11 cellular contexts compared by ENCODE assay signal in genomic region chr5:56094579-56095361, GRCh38.
DNase-seq lines count a peak whose midpoint lies in the region; ATAC-seq and TF ChIP-seq lines count a peak whose summit lies in the region.
"Had no signal": no experiment of that assay in that cellular context is flagged by ENCODE, and none has a peak within 500 bp of the region (broad histone marks: within the 10 kb centered on the region; RNA-seq: fewer than 3 reads in every experiment).

No MANE protein-coding gene starts in this region.

- peak; percentile 84 for DNase-seq in NCI-H187 treated with DMSO at 0.1 percent for 48 hours (lab: John Stamatoyannopoulos, UW)
- no peak for DNase-seq in activated naive CD8-positive, alpha-beta T cell treated with anti-CD3 and anti-CD28 coated beads, Interleukin-2, amount 10 ng/mL, durations not matched to agents 7 days and 5 days
- peak; percentile 65 for DNase-seq in stimulated activated naive CD8-positive, alpha-beta T cell treated with anti-CD3 and anti-CD28 coated beads, Interleukin-15, Interleukin-2, amounts not matched to agents 100 U/mL and 50 U/mL, for 24 hours
- no peak for DNase-seq in nucleus accumbens (lab: John Stamatoyannopoulos, UW)
- no peak for DNase-seq in head of caudate nucleus
- DNase-seq in dorsolateral prefrontal cortex, result no peak
- DNase-seq: endodermal cell, left ventricle myocardium inferior, spleen had no signal

- no peak overlapping the region for H3K27ac Mint-ChIP-seq in activated naive CD8-positive, alpha-beta T cell treated with anti-CD3 and anti-CD28 coated beads, Interleukin-2, amount 10 ng/mL, durations not matched to agents 7 days and 5 days
- H3K27ac Mint-ChIP-seq: endodermal cell had no signal

- POLR2A ChIA-PET in activated naive CD8-positive, alpha-beta T cell treated with anti-CD3 and anti-CD28 coated beads, Interleukin-2, amount 10 ng/mL, durations not matched to agents 7 days and 5 days (lab: Charles Lee), result interaction anchor here (0.6 to 1.4 kb wide), 3 partner anchors 18 to 105 kb away, joined by 3 to 4 read pairs (median 3); partner anchors contain the start of gene IL6ST

- TF ChIP-seq CTCF in dorsolateral prefrontal cortex (IDR thresholded peaks at IDR 0.05 in 54 of 56, conservative IDR thresholded peaks at IDR 0.05 in 2 of 56; ENCODE audit: low read depth in 1 of 56, partially characterized antibody in 56 of 56), result no peak

- peaks cover 3% of the 10 kb centered on the region for H3K36me3 Mint-ChIP-seq in activated naive CD8-positive, alpha-beta T cell treated with anti-CD3 and anti-CD28 coated beads, Interleukin-2, amount 10 ng/mL, durations not matched to agents 7 days and 5 days

- no peak overlapping the region for H3K4me3 ChIP-seq in dorsolateral prefrontal cortex
- H3K4me3 ChIP-seq: left ventricle myocardium inferior, spleen had no signal

- peak; percentile 13 for ATAC-seq in GM21529 (IDR thresholded peaks at IDR 0.05; ENCODE audit: unreplicated experiment)
- ATAC-seq in activated naive CD8-positive, alpha-beta T cell treated with anti-CD3 and anti-CD28 coated beads, Interleukin-2, amount 10 ng/mL, durations not matched to agents 7 days and 5 days (ENCODE audit: low read depth), result peak; percentile 46
- ATAC-seq in stimulated activated naive CD8-positive, alpha-beta T cell treated with anti-CD3 and anti-CD28 coated beads, Interleukin-15, Interleukin-2, amounts not matched to agents 100 U/mL and 50 U/mL, for 24 hours, result peak; percentile 98

- no peaks in the 10 kb centered on the region for H3K27me3 Mint-ChIP-seq in activated naive CD8-positive, alpha-beta T cell treated with anti-CD3 and anti-CD28 coated beads, Interleukin-2, amount 10 ng/mL, durations not matched to agents 7 days and 5 days

- no peaks in the 10 kb centered on the region for H3K27me3 ChIP-seq in dorsolateral prefrontal cortex
- H3K27me3 ChIP-seq: spleen had no signal

- H3K4me1 Mint-ChIP-seq in activated naive CD8-positive, alpha-beta T cell treated with anti-CD3 and anti-CD28 coated beads, Interleukin-2, amount 10 ng/mL, durations not matched to agents 7 days and 5 days, result peaks cover 36% of the 10 kb centered on the region
- H3K4me1 Mint-ChIP-seq: endodermal cell had no signal

- intact Hi-C loops in head of caudate nucleus (cut with DNase I) (no loop called here), dorsolateral prefrontal cortex (cut with DNase I) (no loop called here)

- H3K9me3 Mint-ChIP-seq in activated naive CD8-positive, alpha-beta T cell treated with anti-CD3 and anti-CD28 coated beads, Interleukin-2, amount 10 ng/mL, durations not matched to agents 7 days and 5 days, result no peaks in the 10 kb centered on the region
- H3K9me3 Mint-ChIP-seq: endodermal cell had no signal

- peak overlapping the region in 1 of 59 donors; percentile 23 for H3K27ac ChIP-seq in dorsolateral prefrontal cortex
- H3K27ac ChIP-seq: left ventricle myocardium inferior, VCaP had no signal

- H3K4me3 Mint-ChIP-seq in activated naive CD8-positive, alpha-beta T cell treated with anti-CD3 and anti-CD28 coated beads, Interleukin-2, amount 10 ng/mL, durations not matched to agents 7 days and 5 days, result no peak overlapping the region
- H3K4me3 Mint-ChIP-seq: endodermal cell had no signal

Comparison
In these comparisons a context has a peak if more than half of its experiments do, and no peak if none do; other contexts are left out.
1. ATAC-seq: peak in every context shown above with its lines; median percentile 98 in stimulated activated naive CD8-positive, alpha-beta T cell treated with anti-CD3 and anti-CD28 coated beads, Interleukin-15, Interleukin-2, amounts not matched to agents 100 U/mL and 50 U/mL, for 24 hours; 46 in activated naive CD8-positive, alpha-beta T cell treated with anti-CD3 and anti-CD28 coated beads, Interleukin-2, amount 10 ng/mL, durations not matched to agents 7 days and 5 days; 13 in GM21529.
2. DNase-seq: peak in NCI-H187 treated with DMSO at 0.1 percent for 48 hours (single experiment) and stimulated activated naive CD8-positive, alpha-beta T cell treated with anti-CD3 and anti-CD28 coated beads, Interleukin-15, Interleukin-2, amounts not matched to agents 100 U/mL and 50 U/mL, for 24 hours (single experiment); none in activated naive CD8-positive, alpha-beta T cell treated with anti-CD3 and anti-CD28 coated beads, Interleukin-2, amount 10 ng/mL, durations not matched to agents 7 days and 5 days (single experiment), nucleus accumbens (0 of 56), head of caudate nucleus (0 of 42) and dorsolateral prefrontal cortex (0 of 10).